9 cellular contexts compared by ENCODE assay signal in genomic region chr19:32372726-32373613, GRCh38. TPM values are rescaled to one million over a fixed set of nuclear protein-coding genes. Genes with fewer than 3 reads are reported as not detected.
DNase-seq lines count a peak whose midpoint lies in the region; ATAC-seq and TF ChIP-seq lines count a peak whose summit lies in the region.
"Had no signal": no experiment of that assay in that cellular context is flagged by ENCODE, and none has a peak within 500 bp of the region (broad histone marks: within the 10 kb centered on the region; RNA-seq: fewer than 3 reads in every experiment).

No MANE protein-coding gene starts in this region.

- in situ Hi-C loops in IMR-90 (cut with MboI; ENCODE audit: low sequenced_read_pairs): loop anchor here (25.0 kb wide), 1 partner anchor 1036 kb away; the partner anchor contains the start of gene TSHZ3

- H3K4ac ChIP-seq in IMR-90 (ENCODE audit: low read depth, low read length): peak overlapping the region; percentile 66

- no peak overlapping the region for H2AK9ac ChIP-seq in IMR-90 (replicated peaks; ENCODE audit: low read depth, low read length, poor library complexity)

- H2AFZ ChIP-seq in IMR-90 (replicated peaks; ENCODE audit: low read length, poor library complexity): no peak overlapping the region

- peaks cover 14% of the 10 kb centered on the region for H3K36me3 ChIP-seq in IMR-90 (ENCODE audit: control insufficient read depth, insufficient read depth, low read length)
- H3K36me3 ChIP-seq in body of pancreas (replicated peaks in 1 of 2; ENCODE audit: insufficient read depth in 1 of 2, low read depth in 2 of 2): no peaks in the 10 kb centered on the region
- peaks cover 0 to 4% (median 0%) of the 10 kb centered on the region in 4 donors for H3K36me3 ChIP-seq in right lobe of liver

- peaks cover 46% of the 10 kb centered on the region for H3K36me3 Mint-ChIP-seq in type B pancreatic cell
- H3K36me3 Mint-ChIP-seq in activated CD4-positive, alpha-beta memory T cell treated with anti-CD3 and anti-CD28 coated beads, Interleukin-2, amount 10 ng/mL, durations not matched to agents 7 days and 5 days (ENCODE audit: low read depth): peaks cover 66% of the 10 kb centered on the region

- H2AK5ac ChIP-seq in IMR-90 (ENCODE audit: low read depth, low read length): peak overlapping the region; percentile 80

- H3K27ac ChIP-seq in IMR-90 (ENCODE audit: insufficient read depth, low read length): peak overlapping the region; percentile 95
- peak overlapping the region; percentile 43 to 78 (median 64) for H3K27ac ChIP-seq in body of pancreas
- peak overlapping the region; percentile 59 to 86 (median 71) for H3K27ac ChIP-seq in right lobe of liver
- H3K27ac ChIP-seq: neutrophil had no signal

- peaks cover 16% of the 10 kb centered on the region for H3K9me1 ChIP-seq in IMR-90 (ENCODE audit: insufficient read depth, low read length)

- H3K14ac ChIP-seq in IMR-90 (replicated peaks; ENCODE audit: low read depth, low read length): peak overlapping the region; percentile 86

- H2BK5ac ChIP-seq in IMR-90 (ENCODE audit: low read depth, low read length, poor library complexity, severe bottlenecking): peak overlapping the region; percentile 90

- WGBS in IMR-90 (ENCODE audit: extremely low coverage in 2 of 2, insufficient read length in 1 of 2), 2 experiments: no CpG with 5 or more reads among the region's 8 CpGs
- WGBS in body of pancreas, 2 donors: 78 to 86% methylated on average over 8 of the region's 8 CpGs
- 71% methylated on average over 6 of the region's 8 CpGs for WGBS in right lobe of liver (ENCODE audit: insufficient coverage, low coverage, low lambda C conversion rate, missing lambda C conversion rate)

- peaks cover 11% of the 10 kb centered on the region for H4K20me1 ChIP-seq in IMR-90 (ENCODE audit: insufficient read depth, low read length)

- H3K9ac ChIP-seq in IMR-90 (ENCODE audit: low read depth, low read length): 0 out of 2 replicates have a peak overlapping the region, but pooled peaks have one; percentile 24

- H3K9me3 ChIP-seq in IMR-90 (ENCODE audit: control insufficient read depth, insufficient read depth, low read length) (peaks cover 3% of the 10 kb centered on the region; the same call in 1 of the 2 replicates), body of pancreas (no peaks in the 10 kb centered on the region), right lobe of liver (no peaks in the 10 kb centered on the region)
- H3K9me3 ChIP-seq: neutrophil had no signal

- H3K56ac ChIP-seq in IMR-90 (ENCODE audit: extremely low read depth, insufficient read depth, low read length): peak overlapping the region; percentile 33

- peak overlapping the region; percentile 89 for H3K27ac Mint-ChIP-seq in type B pancreatic cell
- H3K27ac Mint-ChIP-seq in activated CD4-positive, alpha-beta memory T cell treated with anti-CD3 and anti-CD28 coated beads, Interleukin-2, amount 10 ng/mL, durations not matched to agents 7 days and 5 days: no peak overlapping the region

- peak overlapping the region; percentile 67 for H3K4me2 ChIP-seq in IMR-90 (ENCODE audit: low read depth, low read length)

- peak overlapping the region; percentile 77 for H4K91ac ChIP-seq in IMR-90 (ENCODE audit: insufficient read depth, low read depth, low read length)

- no peak for TF ChIP-seq POLR2A in IMR-90 (IDR thresholded peaks at IDR 0.05; ENCODE audit: low read depth, low read length)
- no peak for TF ChIP-seq POLR2A in body of pancreas (IDR thresholded peaks at IDR 0.05)
- TF ChIP-seq POLR2A in right lobe of liver (IDR thresholded peaks at IDR 0.05): no peak

- TF ChIP-seq CTCF in IMR-90 (conservative IDR thresholded peaks at IDR 0.05; ENCODE audit: low read depth, low read length) (no peak), body of pancreas (IDR thresholded peaks at IDR 0.05) (no peak), right lobe of liver (IDR thresholded peaks at IDR 0.05) (no peak), type B pancreatic cell (conservative IDR thresholded peaks at IDR 0.05) (no peak)

- H3K23ac ChIP-seq in IMR-90 (ENCODE audit: low read depth, low read length): peak overlapping the region; percentile 64

- H3K4me1 ChIP-seq in IMR-90 (ENCODE audit: control insufficient read depth, insufficient read depth, low read length): peaks cover 14% of the 10 kb centered on the region
- H3K4me1 ChIP-seq in body of pancreas: peaks cover 22% of the 10 kb centered on the region
- H3K4me1 ChIP-seq in right lobe of liver: peaks cover 0 to 27% (median 14%) of the 10 kb centered on the region in 4 donors

- BruUV-seq in IMR-90 (replicated peaks; lab: Mats Ljungman, UMichigan): no TSS peak

- CTCF ChIA-PET in IMR-90 (lab: Yijun Ruan, JAX): interaction anchor here (1.1 kb wide), 1 partner anchor 9 kb away, joined by 3 read pairs; no protein-coding TSS in a partner anchor
- CTCF ChIA-PET in activated CD4-positive, alpha-beta memory T cell treated with anti-CD3 and anti-CD28 coated beads, Interleukin-2, amount 10 ng/mL, durations not matched to agents 7 days and 5 days (lab: Charles Lee): no interaction called here

- H3K79me1 ChIP-seq in IMR-90 (ENCODE audit: low read depth in 1 of 2, low read length in 2 of 2): peaks cover 20 to 56% of the 10 kb centered on the region in 2 experiments

- peak overlapping the region; percentile 72 for H3K18ac ChIP-seq in IMR-90 (ENCODE audit: low read depth, low read length)

- peak overlapping the region; percentile 85; the same call in 2 of the 3 replicates for H2BK15ac ChIP-seq in IMR-90 (ENCODE audit: low read depth, low read length)

- H3K27me3 ChIP-seq in IMR-90 (ENCODE audit: control insufficient read depth, insufficient read depth, low read length) (no peaks in the 10 kb centered on the region), body of pancreas (no peaks in the 10 kb centered on the region), right lobe of liver (no peaks in the 10 kb centered on the region)
- H3K27me3 ChIP-seq: neutrophil had no signal

- no peak for DNase-seq in IMR-90
- DNase-seq in body of pancreas: no peak
- DNase-seq in right lobe of liver: no peak
- DNase-seq in type B pancreatic cell (ENCODE audit: extremely low spot score, unreplicated experiment): no peak
- DNase-seq in activated CD4-positive, alpha-beta memory T cell treated with anti-CD3 and anti-CD28 coated beads, Interleukin-2, amount 10 ng/mL, durations not matched to agents 7 days and 5 days: no peak
- DNase-seq in activated CD8-positive, alpha-beta memory T cell treated with anti-CD3 and anti-CD28 coated beads, Interleukin-2, amount 50 U/mL, for 48 hours: no peak
- DNase-seq: glutamatergic neuron had no signal

- H3K27me3 Mint-ChIP-seq in type B pancreatic cell: no peaks in the 10 kb centered on the region
- H3K27me3 Mint-ChIP-seq in activated CD4-positive, alpha-beta memory T cell treated with anti-CD3 and anti-CD28 coated beads, Interleukin-2, amount 10 ng/mL, durations not matched to agents 7 days and 5 days: no peaks in the 10 kb centered on the region

- peaks cover 16% of the 10 kb centered on the region for H3K4me1 Mint-ChIP-seq in type B pancreatic cell (ENCODE audit: unreplicated experiment)
- peaks cover 1% of the 10 kb centered on the region for H3K4me1 Mint-ChIP-seq in activated CD4-positive, alpha-beta memory T cell treated with anti-CD3 and anti-CD28 coated beads, Interleukin-2, amount 10 ng/mL, durations not matched to agents 7 days and 5 days

- peak overlapping the region; percentile 63 for H2BK20ac ChIP-seq in IMR-90 (ENCODE audit: low read depth, low read length)

- peak overlapping the region; percentile 73 to 78; a peak in 3 of 4 replicates for H4K8ac ChIP-seq in IMR-90 (ENCODE audit: low read depth in 2 of 2, low read length in 2 of 2)

- POLR2A ChIA-PET in IMR-90 (lab: Charles Lee; ENCODE audit: unreplicated experiment): interaction anchor here (1.0 kb wide), 1 partner anchor 27 kb away, joined by 3 read pairs; the partner anchor contains the start of gene ZNF507
- POLR2A ChIA-PET in activated CD4-positive, alpha-beta memory T cell treated with anti-CD3 and anti-CD28 coated beads, Interleukin-2, amount 10 ng/mL, durations not matched to agents 7 days and 5 days (lab: Charles Lee): no interaction called here

- peak overlapping the region; percentile 32 for H3K4me3 Mint-ChIP-seq in type B pancreatic cell
- H3K4me3 Mint-ChIP-seq in activated CD4-positive, alpha-beta memory T cell treated with anti-CD3 and anti-CD28 coated beads, Interleukin-2, amount 10 ng/mL, durations not matched to agents 7 days and 5 days: no peak overlapping the region

- peak overlapping the region; percentile 61 for H4K5ac ChIP-seq in IMR-90 (ENCODE audit: low read depth, low read length)

- dilution Hi-C loops in IMR-90 (cut with HindIII; ENCODE audit: low sequenced_read_pairs, unreplicated experiment): no loop called here

- intact Hi-C loops in IMR-90 (cut with micrococcal nuclease): loop anchor here (1.0 to 2.0 kb wide), 2 partner anchors 22 to 32 kb away; partner anchors contain the start of gene DPY19L3
- intact Hi-C loops in body of pancreas (cut with DNase I): no loop called here
- intact Hi-C loops in right lobe of liver (cut with DNase I): no loop called here

- peak overlapping the region; percentile 8; the same call in 1 of the 2 replicates for H3K4me3 ChIP-seq in IMR-90 (ENCODE audit: insufficient read depth, low read depth, low read length)
- no peak overlapping the region for H3K4me3 ChIP-seq in body of pancreas
- peak overlapping the region in 1 of 3 donors; percentile 4 for H3K4me3 ChIP-seq in right lobe of liver

- ATAC-seq in IMR-90 (ENCODE audit: low read depth): peak; percentile 40
- no peak for ATAC-seq in body of pancreas
- ATAC-seq in right lobe of liver: peak in 1 of 4 donors; percentile 6
- no peak for ATAC-seq in GM19023 (IDR thresholded peaks at IDR 0.05; ENCODE audit: unreplicated experiment)

- peak overlapping the region; percentile 81 for H2BK120ac ChIP-seq in IMR-90 (ENCODE audit: low read depth, low read length)

- TF ChIP-seq RAD21 in IMR-90 (IDR thresholded peaks at IDR 0.05; ENCODE audit: low read length): no peak

- peaks cover 5% of the 10 kb centered on the region for H3K9me3 Mint-ChIP-seq in type B pancreatic cell
- no peaks in the 10 kb centered on the region for H3K9me3 Mint-ChIP-seq in activated CD4-positive, alpha-beta memory T cell treated with anti-CD3 and anti-CD28 coated beads, Interleukin-2, amount 10 ng/mL, durations not matched to agents 7 days and 5 days

RNA-seq across cellular contexts. Expression of gene ZNF507, which starts 27.6 kb away (rescaled TPM):
- total RNA-seq in IMR-90 (2012; rRNA removed) (15.0 and 19.9 TPM in 2 replicates), body of pancreas (10 to 100 TPM; 14.2 to 19.7 TPM), right lobe of liver (10 to 100 TPM in 2 of 6 experiments, 1 to 10 TPM in 4; 7.1 to 10.9 (median 9.1) TPM), type B pancreatic cell (ENCODE audit: low replicate concordance) (22.4 and 32.5 TPM in 2 replicates)
- polyA plus RNA-seq in IMR-90 (2012; rRNA removed): 8.4 and 9.6 TPM in 2 replicates
- polyA plus RNA-seq in IMR-90 (2012; cell fraction: cytosol; rRNA removed): 1.7 and 2.7 TPM in 2 replicates
- polyA plus RNA-seq in IMR-90 (2012; cell fraction: nucleus; rRNA removed; ENCODE audit: low replicate concordance): 1.6 and 15.2 TPM in 2 replicates
- 10 to 100 TPM; 23.4 to 23.7 TPM for total RNA-seq in activated CD4-positive, alpha-beta memory T cell treated with anti-CD3 and anti-CD28 coated beads, Interleukin-2, amount 10 ng/mL, durations not matched to agents 7 days and 5 days

RNA-seq across cellular contexts. Expression of gene DPY19L3, which starts 32.6 kb away (rescaled TPM):
- total RNA-seq in IMR-90 (2012; rRNA removed) (29.6 and 36.4 TPM in 2 replicates), body of pancreas (10 to 100 TPM; 14.3 to 24.4 TPM), right lobe of liver (10 to 100 TPM in 4 of 6 experiments, 1 to 10 TPM in 2; 8.0 to 13.5 (median 12.4) TPM), type B pancreatic cell (ENCODE audit: low replicate concordance) (25.5 and 75.2 TPM in 2 replicates)
- 33.2 and 36.5 TPM in 2 replicates for polyA plus RNA-seq in IMR-90 (2012; rRNA removed)
- polyA plus RNA-seq in IMR-90 (2012; cell fraction: cytosol; rRNA removed): 23.2 and 23.4 TPM in 2 replicates
- 125 and 193 TPM in 2 replicates for polyA plus RNA-seq in IMR-90 (2012; cell fraction: nucleus; rRNA removed; ENCODE audit: low replicate concordance)
- 1 to 10 TPM; 8.3 to 9.5 TPM for total RNA-seq in activated CD4-positive, alpha-beta memory T cell treated with anti-CD3 and anti-CD28 coated beads, Interleukin-2, amount 10 ng/mL, durations not matched to agents 7 days and 5 days
